In genomic region chr7:2982831-2983230, GRCh38 we compare ENCODE assay signal across 12 cellular contexts.
DNase-seq lines count a peak whose midpoint lies in the region; ATAC-seq and TF ChIP-seq lines count a peak whose summit lies in the region.
"Had no signal": no experiment of that assay in that cellular context is flagged by ENCODE, and none has a peak within 500 bp of the region (broad histone marks: within the 10 kb centered on the region; RNA-seq: fewer than 3 reads in every experiment).

No MANE protein-coding gene starts in this region.

- peak overlapping the region; percentile 51 for H3K4me3 Mint-ChIP-seq in T-helper 1 cell treated with Interleukin-12 subunit alpha and Interleukin-12 subunit beta and Interleukin-4 antibody, amounts not matched to agents 30 μg/mL and 1 μg/mL, for 36 hours
- H3K4me3 Mint-ChIP-seq in activated T-cell treated with anti-CD3 and anti-CD28 coated beads, Interleukin-2, amount 50 U/mL, for 4 hours = peak overlapping the region; percentile 19
- H3K4me3 Mint-ChIP-seq in naive B cell = peak overlapping the region; percentile 23 to 97 (median 69)
- peak overlapping the region; percentile 49 for H3K4me3 Mint-ChIP-seq in stimulated activated effector memory CD8-positive, alpha-beta T cell treated with anti-CD3 and anti-CD28 coated beads, Interleukin-12 subunit alpha, Interleukin-12 subunit beta, amount 100 ng/mL, for 72 hours

- peak in 1 of 2 donors; percentile 20 for ATAC-seq in activated T-cell treated with anti-CD3 and anti-CD28 coated beads, Interleukin-2, amount 50 U/mL, for 4 hours
- ATAC-seq in naive B cell (ENCODE audit: low read depth in 2 of 2) = peak; percentile 15 to 26
- ATAC-seq in stimulated activated effector memory CD8-positive, alpha-beta T cell treated with anti-CD3 and anti-CD28 coated beads, Interleukin-12 subunit alpha, Interleukin-12 subunit beta, amount 100 ng/mL, for 72 hours = peak; percentile 79
- ATAC-seq in gastrocnemius medialis = no peak
- no peak for ATAC-seq in HG03457 (IDR thresholded peaks at IDR 0.05; ENCODE audit: unreplicated experiment)
- ATAC-seq: body of pancreas had no signal

- H3K9me3 ChIP-seq in gastrocnemius medialis = no peaks in the 10 kb centered on the region
- H3K9me3 ChIP-seq: body of pancreas, right atrium auricular region had no signal

- peak; percentile 51 for DNase-seq in activated T-cell treated with anti-CD3 and anti-CD28 coated beads, Interleukin-2, amount 50 U/mL, for 4 hours
- DNase-seq in naive B cell = peak; percentile 63
- DNase-seq in stimulated activated effector memory CD8-positive, alpha-beta T cell treated with anti-CD3 and anti-CD28 coated beads, Interleukin-12 subunit alpha, Interleukin-12 subunit beta, amount 100 ng/mL, for 72 hours (ENCODE audit: low spot score in 2 of 2) = peak; percentile 46 to 74
- no peak for DNase-seq in gastrocnemius medialis
- DNase-seq in NCI-H748 (lab: John Stamatoyannopoulos, UW; ENCODE audit: unreplicated experiment) = no peak
- no peak for DNase-seq in NCI-H82 treated with DMSO at 0.1 percent for 48 hours (lab: John Stamatoyannopoulos, UW; ENCODE audit: unreplicated experiment)
- DNase-seq: H7, Right ventricle myocardium superior had no signal

- in situ Hi-C loops in gastrocnemius medialis (cut with MboI; ENCODE audit: low sequenced_read_pairs in 4 of 4) = no loop called here

- H3K4me3 ChIP-seq in gastrocnemius medialis = no peak overlapping the region
- H3K4me3 ChIP-seq: body of pancreas, right atrium auricular region had no signal

- H3K9me3 Mint-ChIP-seq in T-helper 1 cell treated with Interleukin-12 subunit alpha and Interleukin-12 subunit beta and Interleukin-4 antibody, amounts not matched to agents 30 μg/mL and 1 μg/mL, for 36 hours = no peaks in the 10 kb centered on the region
- H3K9me3 Mint-ChIP-seq in activated T-cell treated with anti-CD3 and anti-CD28 coated beads, Interleukin-2, amount 50 U/mL, for 4 hours = no peaks in the 10 kb centered on the region
- no peaks in the 10 kb centered on the region for H3K9me3 Mint-ChIP-seq in naive B cell
- no peaks in the 10 kb centered on the region for H3K9me3 Mint-ChIP-seq in stimulated activated effector memory CD8-positive, alpha-beta T cell treated with anti-CD3 and anti-CD28 coated beads, Interleukin-12 subunit alpha, Interleukin-12 subunit beta, amount 100 ng/mL, for 72 hours

- H3K36me3 ChIP-seq in gastrocnemius medialis = no peaks in the 10 kb centered on the region
- H3K36me3 ChIP-seq: right atrium auricular region had no signal

- peaks cover 0 to 10% (median 8%) of the 10 kb centered on the region in 3 donors for H3K27me3 ChIP-seq in gastrocnemius medialis
- H3K27me3 ChIP-seq: body of pancreas, right atrium auricular region had no signal

- intact Hi-C loops in gastrocnemius medialis (cut with DNase I; ENCODE audit: low total_unique reads) = no loop called here

- H3K36me3 Mint-ChIP-seq in T-helper 1 cell treated with Interleukin-12 subunit alpha and Interleukin-12 subunit beta and Interleukin-4 antibody, amounts not matched to agents 30 μg/mL and 1 μg/mL, for 36 hours (ENCODE audit: low read depth) = peaks cover 37% of the 10 kb centered on the region
- H3K36me3 Mint-ChIP-seq in activated T-cell treated with anti-CD3 and anti-CD28 coated beads, Interleukin-2, amount 50 U/mL, for 4 hours (ENCODE audit: insufficient read depth) = peaks cover 24% of the 10 kb centered on the region
- no peaks in the 10 kb centered on the region for H3K36me3 Mint-ChIP-seq in naive B cell
- H3K36me3 Mint-ChIP-seq in stimulated activated effector memory CD8-positive, alpha-beta T cell treated with anti-CD3 and anti-CD28 coated beads, Interleukin-12 subunit alpha, Interleukin-12 subunit beta, amount 100 ng/mL, for 72 hours = peaks cover 53% of the 10 kb centered on the region

- TF ChIP-seq CTCF in gastrocnemius medialis (IDR thresholded peaks at IDR 0.05 in 4 of 5, conservative IDR thresholded peaks at IDR 0.05 in 1 of 5) = no peak

- no peaks in the 10 kb centered on the region for H3K27me3 Mint-ChIP-seq in T-helper 1 cell treated with Interleukin-12 subunit alpha and Interleukin-12 subunit beta and Interleukin-4 antibody, amounts not matched to agents 30 μg/mL and 1 μg/mL, for 36 hours (ENCODE audit: low read depth)
- H3K27me3 Mint-ChIP-seq in activated T-cell treated with anti-CD3 and anti-CD28 coated beads, Interleukin-2, amount 50 U/mL, for 4 hours (ENCODE audit: low read depth) = no peaks in the 10 kb centered on the region
- no peaks in the 10 kb centered on the region for H3K27me3 Mint-ChIP-seq in naive B cell

- H3K4me1 Mint-ChIP-seq in T-helper 1 cell treated with Interleukin-12 subunit alpha and Interleukin-12 subunit beta and Interleukin-4 antibody, amounts not matched to agents 30 μg/mL and 1 μg/mL, for 36 hours (ENCODE audit: low read depth) = peaks cover 72% of the 10 kb centered on the region
- peaks cover 84% of the 10 kb centered on the region for H3K4me1 Mint-ChIP-seq in activated T-cell treated with anti-CD3 and anti-CD28 coated beads, Interleukin-2, amount 50 U/mL, for 4 hours (ENCODE audit: low read depth)
- H3K4me1 Mint-ChIP-seq in naive B cell = peaks cover 78 to 91% (median 91%) of the 10 kb centered on the region in 3 donors
- peaks cover 97% of the 10 kb centered on the region for H3K4me1 Mint-ChIP-seq in stimulated activated effector memory CD8-positive, alpha-beta T cell treated with anti-CD3 and anti-CD28 coated beads, Interleukin-12 subunit alpha, Interleukin-12 subunit beta, amount 100 ng/mL, for 72 hours

- H3K27ac Mint-ChIP-seq in T-helper 1 cell treated with Interleukin-12 subunit alpha and Interleukin-12 subunit beta and Interleukin-4 antibody, amounts not matched to agents 30 μg/mL and 1 μg/mL, for 36 hours = peak overlapping the region; percentile 78
- peak overlapping the region; percentile 89 to 100 (median 95) for H3K27ac Mint-ChIP-seq in naive B cell
- peak overlapping the region; percentile 95 for H3K27ac Mint-ChIP-seq in stimulated activated effector memory CD8-positive, alpha-beta T cell treated with anti-CD3 and anti-CD28 coated beads, Interleukin-12 subunit alpha, Interleukin-12 subunit beta, amount 100 ng/mL, for 72 hours

- H3K4me1 ChIP-seq in gastrocnemius medialis = no peaks in the 10 kb centered on the region
- H3K4me1 ChIP-seq: right atrium auricular region had no signal

- H3K27ac ChIP-seq in gastrocnemius medialis = no peak overlapping the region
- H3K27ac ChIP-seq: body of pancreas, right atrium auricular region had no signal

- no peak for TF ChIP-seq POLR2A in gastrocnemius medialis (IDR thresholded peaks at IDR 0.05)

Comparison
In these comparisons a context has a peak if more than half of its experiments do, and no peak if none do; other contexts are left out.
1. H3K4me3 Mint-ChIP-seq: peak in every context shown above with its lines; median percentile 69 in naive B cell; 51 in T-helper 1 cell treated with Interleukin-12 subunit alpha and Interleukin-12 subunit beta and Interleukin-4 antibody, amounts not matched to agents 30 μg/mL and 1 μg/mL, for 36 hours; 49 in stimulated activated effector memory CD8-positive, alpha-beta T cell treated with anti-CD3 and anti-CD28 coated beads, Interleukin-12 subunit alpha, Interleukin-12 subunit beta, amount 100 ng/mL, for 72 hours; 19 in activated T-cell treated with anti-CD3 and anti-CD28 coated beads, Interleukin-2, amount 50 U/mL, for 4 hours.
2. ATAC-seq: peak in naive B cell (2 of 2) and stimulated activated effector memory CD8-positive, alpha-beta T cell treated with anti-CD3 and anti-CD28 coated beads, Interleukin-12 subunit alpha, Interleukin-12 subunit beta, amount 100 ng/mL, for 72 hours (single experiment); none in gastrocnemius medialis (0 of 2) and HG03457 (single experiment).
3. DNase-seq: peak in activated T-cell treated with anti-CD3 and anti-CD28 coated beads, Interleukin-2, amount 50 U/mL, for 4 hours (single experiment), naive B cell (single experiment) and stimulated activated effector memory CD8-positive, alpha-beta T cell treated with anti-CD3 and anti-CD28 coated beads, Interleukin-12 subunit alpha, Interleukin-12 subunit beta, amount 100 ng/mL, for 72 hours (2 of 2); none in gastrocnemius medialis (0 of 2), NCI-H748 (single experiment) and NCI-H82 treated with DMSO at 0.1 percent for 48 hours (single experiment).
4. Peak in every context shown above with its lines, with median percentiles within 50 percentile points of each other: H3K27ac Mint-ChIP-seq.